ENCODE assay signal across 15 cellular contexts in genomic region chr5:39192449-39193160, GRCh38. TPM values are rescaled to one million over a fixed set of nuclear protein-coding genes. Genes with fewer than 3 reads are reported as not detected.
A peak's percentile ranks its signal among the peaks of the same experiment; 100 is the strongest.
DNase-seq lines count a peak whose midpoint lies in the region; ATAC-seq and TF ChIP-seq lines count a peak whose summit lies in the region.
"Had no signal": no experiment of that assay in that cellular context is flagged by ENCODE, and none has a peak within 500 bp of the region (broad histone marks: within the 10 kb centered on the region; RNA-seq: fewer than 3 reads in every experiment).

No MANE protein-coding gene starts in this region.

- H3K27me3 ChIP-seq in mammary epithelial cell (ENCODE audit: insufficient read depth, low read length) = no peaks in the 10 kb centered on the region
- H3K27me3 ChIP-seq: breast epithelium, uterus had no signal

- H3K4me2 ChIP-seq in mammary epithelial cell (ENCODE audit: insufficient read depth, low read depth, low read length) = no peak overlapping the region

- H3K4me3 ChIP-seq in mammary epithelial cell (replicated peaks in 1 of 3; ENCODE audit: insufficient read depth in 1 of 3, low read depth in 2 of 3, low read length in 3 of 3) = no peak overlapping the region
- H3K4me3 ChIP-seq: breast epithelium, uterus had no signal

- intact Hi-C loops in mammary epithelial cell (cut with micrococcal nuclease) (loop anchor here (10.0 kb wide), 1 partner anchor 118 kb away; the partner anchor contains the start of gene RICTOR), MCF 10A (cut with micrococcal nuclease) (loop anchor here (10.0 kb wide), 1 partner anchor 118 kb away; the partner anchor contains the start of gene RICTOR)
- intact Hi-C loops in dendritic cell treated with granulocyte-macrophage colony-stimulating factor and Interleukin-4, amounts not matched to agents 40 ng/mL and 50 ng/mL, for 4 days (cut with micrococcal nuclease) = loop anchor here (5.0 kb wide), 1 partner anchor 45 kb away; no protein-coding TSS in a partner anchor

- no peak overlapping the region for H3K27ac Mint-ChIP-seq in MCF 10A (ENCODE audit: low read depth, unreplicated experiment)
- peak overlapping the region; percentile 70 for H3K27ac Mint-ChIP-seq in dendritic cell treated with granulocyte-macrophage colony-stimulating factor and Interleukin-4, amounts not matched to agents 40 ng/mL and 50 ng/mL, for 4 days

- CTCF ChIA-PET in mammary epithelial cell (lab: Charles Lee; ENCODE audit: low non-redundant PET) (interaction anchor here (0.6 kb wide), 1 partner anchor 193 kb away, joined by 3 read pairs; no protein-coding TSS in a partner anchor), MCF 10A (lab: Yijun Ruan, JAX) (interaction anchor here (0.5 to 3.8 kb wide), 5 partner anchors 21 to 697 kb away, joined by 3 to 20 read pairs (median 4); no protein-coding TSS in a partner anchor)

- no peak overlapping the region for H3K9ac ChIP-seq in mammary epithelial cell (ENCODE audit: insufficient read depth, low read length)

- H3K36me3 Mint-ChIP-seq in MCF 10A (ENCODE audit: insufficient read depth, unreplicated experiment) = no peaks in the 10 kb centered on the region
- peaks cover 14% of the 10 kb centered on the region for H3K36me3 Mint-ChIP-seq in dendritic cell treated with granulocyte-macrophage colony-stimulating factor and Interleukin-4, amounts not matched to agents 40 ng/mL and 50 ng/mL, for 4 days (ENCODE audit: low read depth)

- in situ Hi-C loops in mammary epithelial cell (cut with MboI; ENCODE audit: low sequenced_read_pairs in 2 of 2) = no loop called here

- H3K4me1 Mint-ChIP-seq in MCF 10A (ENCODE audit: insufficient read depth, unreplicated experiment) = peaks cover 26% of the 10 kb centered on the region
- H3K4me1 Mint-ChIP-seq in dendritic cell treated with granulocyte-macrophage colony-stimulating factor and Interleukin-4, amounts not matched to agents 40 ng/mL and 50 ng/mL, for 4 days (ENCODE audit: low read depth) = peaks cover 85% of the 10 kb centered on the region

- H3K4me3 Mint-ChIP-seq in MCF 10A (ENCODE audit: unreplicated experiment) = no peak overlapping the region
- H3K4me3 Mint-ChIP-seq in dendritic cell treated with granulocyte-macrophage colony-stimulating factor and Interleukin-4, amounts not matched to agents 40 ng/mL and 50 ng/mL, for 4 days = no peak overlapping the region

- WGBS in mammary epithelial cell (ENCODE audit: low coverage, missing lambda C conversion rate) = 84% methylated on average over 2 of the region's 2 CpGs

- no peaks in the 10 kb centered on the region for H3K9me3 Mint-ChIP-seq in MCF 10A (ENCODE audit: unreplicated experiment)
- no peaks in the 10 kb centered on the region for H3K9me3 Mint-ChIP-seq in dendritic cell treated with granulocyte-macrophage colony-stimulating factor and Interleukin-4, amounts not matched to agents 40 ng/mL and 50 ng/mL, for 4 days

- H3K27ac ChIP-seq in mammary epithelial cell (ENCODE audit: insufficient read depth, low read depth, low read length) = no peak overlapping the region
- H3K27ac ChIP-seq: breast epithelium, uterus, WERI-Rb-1 had no signal

- no peaks in the 10 kb centered on the region for H3K79me2 ChIP-seq in mammary epithelial cell (ENCODE audit: insufficient read depth, low read length)

- no peaks in the 10 kb centered on the region for H3K27me3 Mint-ChIP-seq in MCF 10A (ENCODE audit: insufficient read depth, unreplicated experiment)
- no peaks in the 10 kb centered on the region for H3K27me3 Mint-ChIP-seq in dendritic cell treated with granulocyte-macrophage colony-stimulating factor and Interleukin-4, amounts not matched to agents 40 ng/mL and 50 ng/mL, for 4 days

- POLR2A ChIA-PET in MCF 10A (lab: Yijun Ruan, JAX) = no interaction called here

- TF ChIP-seq CTCF in mammary epithelial cell (conservative IDR thresholded peaks at IDR 0.05 in 1 of 2, IDR thresholded peaks at IDR 0.05 in 1 of 2; ENCODE audit: extremely low read depth in 1 of 2, insufficient read depth in 1 of 2, low read depth in 1 of 2, low read length in 2 of 2) (no peak), MCF 10A (IDR thresholded peaks at IDR 0.05; ENCODE audit: unreplicated experiment) (no peak)

- H3K36me3 ChIP-seq in mammary epithelial cell (ENCODE audit: insufficient read depth, low read length) = no peaks in the 10 kb centered on the region
- H3K36me3 ChIP-seq: breast epithelium, uterus, WERI-Rb-1 had no signal

- DNase-seq in mammary epithelial cell (no peak), MCF 10A (ENCODE audit: unreplicated experiment) (no peak), SKM-1 (lab: John Stamatoyannopoulos, UW; ENCODE audit: unreplicated experiment) (peak; percentile 13), DMS53 treated with DMSO at 0.1 percent for 48 hours (lab: John Stamatoyannopoulos, UW; ENCODE audit: unreplicated experiment) (no peak)
- no peak for DNase-seq in effector CD4-positive, alpha-beta T cell
- DNase-seq: C1 segment of cervical spinal cord, islet precursor cell, NCI-H526 treated with DMSO at 0.1 percent for 48 hours, uterus, WERI-Rb-1 had no signal

- no peak for ATAC-seq in GM19035 (IDR thresholded peaks at IDR 0.05; ENCODE audit: unreplicated experiment)
- no peak for ATAC-seq in HG03354 (IDR thresholded peaks at IDR 0.05; ENCODE audit: poor library complexity, severe bottlenecking, unreplicated experiment)

- dilution Hi-C loops in mammary epithelial cell (cut with HindIII; ENCODE audit: low sequenced_read_pairs) = no loop called here

- H4K20me1 ChIP-seq in mammary epithelial cell (ENCODE audit: insufficient read depth, low read length) = no peaks in the 10 kb centered on the region

- H3K9me3 ChIP-seq in mammary epithelial cell (replicated peaks; ENCODE audit: insufficient read depth, low read length) = no peaks in the 10 kb centered on the region
- H3K9me3 ChIP-seq: breast epithelium, uterus had no signal

- H3K4me1 ChIP-seq in mammary epithelial cell (ENCODE audit: insufficient read depth, low read length) = peaks cover 41% of the 10 kb centered on the region
- H3K4me1 ChIP-seq: breast epithelium, uterus had no signal

- peak overlapping the region; percentile 47 for H2AFZ ChIP-seq in mammary epithelial cell (ENCODE audit: low read depth, low read length)

- BruUV-seq in mammary epithelial cell (replicated peaks; lab: Mats Ljungman, UMichigan) (no TSS peak), MCF 10A (replicated peaks; lab: Mats Ljungman, UMichigan) (no TSS peak)

RNA-seq across cellular contexts. Expression of gene FYB1, which starts 26.8 kb away (rescaled TPM):
- 1 to 10 TPM; 2.0 to 6.6 TPM for total RNA-seq in mammary epithelial cell
- polyA plus RNA-seq in mammary epithelial cell = 1.2 TPM
- 0.16 TPM for polyA minus RNA-seq in mammary epithelial cell
- total RNA-seq in MCF 10A (2022) = 0.12 and 0.32 TPM in 2 replicates
- total RNA-seq: G401 had no signal
